In genomic region chr6:154960299-154960796, GRCh38 we compare ENCODE assay signal across 19 cellular contexts. TPM values are rescaled to one million over a fixed set of nuclear protein-coding genes. Genes with fewer than 3 reads are reported as not detected.
DNase-seq lines count a peak whose midpoint lies in the region; ATAC-seq and TF ChIP-seq lines count a peak whose summit lies in the region.
"Had no signal": no experiment of that assay in that cellular context is flagged by ENCODE, and none has a peak within 500 bp of the region (broad histone marks: within the 10 kb centered on the region; RNA-seq: fewer than 3 reads in every experiment).

No MANE protein-coding gene starts in this region.

- H3K4me1 ChIP-seq in tibial artery (peaks cover 0 to 10% (median 0%) of the 10 kb centered on the region in 4 donors), gastroesophageal sphincter (no peaks in the 10 kb centered on the region)
- H3K4me1 ChIP-seq: body of pancreas, vagina had no signal

- H3K36me3 ChIP-seq in tibial artery (peaks cover 0 to 11% (median 7%) of the 10 kb centered on the region in 3 donors), gastroesophageal sphincter (peaks cover 0 to 50% of the 10 kb centered on the region in 2 donors)
- H3K36me3 ChIP-seq: neutrophil, vagina had no signal

- no peak for TF ChIP-seq POLR2A in gastroesophageal sphincter (IDR thresholded peaks at IDR 0.05)

- WGBS in gastroesophageal sphincter (ENCODE audit: low coverage in 1 of 2), 2 donors: 92 to 96% methylated on average over 4 to 9 of the region's 10 CpGs

- ATAC-seq in WTC11 (no peak), GM18870 (IDR thresholded peaks at IDR 0.05; ENCODE audit: unreplicated experiment) (no peak), gastroesophageal sphincter (no peak)
- ATAC-seq: body of pancreas had no signal

- H3K27ac Mint-ChIP-seq in WTC11: no peak overlapping the region; the same call in 1 of the 2 replicates
- H3K27ac Mint-ChIP-seq: activated naive CD8-positive, alpha-beta T cell treated with anti-CD3 and anti-CD28 coated beads for 36 hours; activated T-helper 1 cell treated with anti-CD3 and anti-CD28 coated beads, Interleukin-12 subunit alpha, Interleukin-12 subunit beta, Interleukin-2, Interleukin-4 antibody, amounts not matched to agents 30 ng/mL and 10 ng/mL and 1 ng/mL, durations not matched to agents 14 hours and 24 hours and 36 hours had no signal

- H3K4me3 ChIP-seq in tibial artery: no peak overlapping the region
- H3K4me3 ChIP-seq in gastroesophageal sphincter: no peak overlapping the region
- H3K4me3 ChIP-seq: body of pancreas, vagina had no signal

- H3K4me3 Mint-ChIP-seq in WTC11: no peak overlapping the region
- H3K4me3 Mint-ChIP-seq: activated naive CD8-positive, alpha-beta T cell treated with anti-CD3 and anti-CD28 coated beads for 36 hours; activated T-helper 1 cell treated with anti-CD3 and anti-CD28 coated beads, Interleukin-12 subunit alpha, Interleukin-12 subunit beta, Interleukin-2, Interleukin-4 antibody, amounts not matched to agents 30 ng/mL and 10 ng/mL and 1 ng/mL, durations not matched to agents 14 hours and 24 hours and 36 hours had no signal

- POLR2A ChIA-PET in WTC11 (lab: Charles Lee): no interaction called here

- no peaks in the 10 kb centered on the region for H3K9me3 Mint-ChIP-seq in WTC11
- H3K9me3 Mint-ChIP-seq: activated naive CD8-positive, alpha-beta T cell treated with anti-CD3 and anti-CD28 coated beads for 36 hours; activated T-helper 1 cell treated with anti-CD3 and anti-CD28 coated beads, Interleukin-12 subunit alpha, Interleukin-12 subunit beta, Interleukin-2, Interleukin-4 antibody, amounts not matched to agents 30 ng/mL and 10 ng/mL and 1 ng/mL, durations not matched to agents 14 hours and 24 hours and 36 hours had no signal

- H3K36me3 Mint-ChIP-seq in WTC11: peaks cover 2% of the 10 kb centered on the region

- no peak overlapping the region for H3K27ac ChIP-seq in tibial artery
- H3K27ac ChIP-seq in gastroesophageal sphincter: no peak overlapping the region
- H3K27ac ChIP-seq: body of pancreas, HL-60, neutrophil, vagina had no signal

- no peak for TF ChIP-seq CTCF in WTC11 (IDR thresholded peaks at IDR 0.05)
- no peak for TF ChIP-seq CTCF in tibial artery (IDR thresholded peaks at IDR 0.05)
- no peak for TF ChIP-seq CTCF in gastroesophageal sphincter (IDR thresholded peaks at IDR 0.05)

- H3K27me3 Mint-ChIP-seq in WTC11 (ENCODE audit: low read depth): no peaks in the 10 kb centered on the region
- H3K27me3 Mint-ChIP-seq: activated naive CD8-positive, alpha-beta T cell treated with anti-CD3 and anti-CD28 coated beads for 36 hours had no signal

- H3K9me3 ChIP-seq in tibial artery (no peaks in the 10 kb centered on the region), gastroesophageal sphincter (no peaks in the 10 kb centered on the region)
- H3K9me3 ChIP-seq: body of pancreas, neutrophil, vagina had no signal

- no peaks in the 10 kb centered on the region for H3K27me3 ChIP-seq in tibial artery
- H3K27me3 ChIP-seq in gastroesophageal sphincter: no peaks in the 10 kb centered on the region
- H3K27me3 ChIP-seq: body of pancreas, neutrophil, vagina had no signal

- intact Hi-C loops in tibial artery (cut with DNase I; ENCODE audit: low total_unique reads): no loop called here

- CTCF ChIA-PET in WTC11 (lab: Charles Lee): interaction anchor here (1.5 kb wide), 1 partner anchor 92 kb away, joined by 3 read pairs; no protein-coding TSS in a partner anchor

- DNase-seq in NCI-H82 (lab: John Stamatoyannopoulos, UW): peak; percentile 43
- no peak for DNase-seq in NCI-H82 treated with DMSO at 0.1 percent for 48 hours (lab: John Stamatoyannopoulos, UW; ENCODE audit: unreplicated experiment)
- no peak for DNase-seq in WTC11 (ENCODE audit: low spot score)
- peak; percentile 51 for DNase-seq in kidney tubule cell (ENCODE audit: low spot score)
- DNase-seq in tibial artery: peak; percentile 25 to 32
- no peak for DNase-seq in NCI-H69 (lab: John Stamatoyannopoulos, UW)
- DNase-seq: activated CD4-positive, alpha-beta T cell treated with anti-CD3 and anti-CD28 coated beads for 4 hours; activated naive CD8-positive, alpha-beta T cell treated with anti-CD3 and anti-CD28 coated beads for 36 hours; cortex of kidney; NCI-H1694; NCI-H446 treated with DMSO at 0.1 percent for 48 hours; retina had no signal

- H3K4me1 Mint-ChIP-seq in WTC11: peaks cover 14% of the 10 kb centered on the region
- H3K4me1 Mint-ChIP-seq: activated naive CD8-positive, alpha-beta T cell treated with anti-CD3 and anti-CD28 coated beads for 36 hours had no signal

- no peak for TF ChIP-seq EP300 in gastroesophageal sphincter (IDR thresholded peaks at IDR 0.05)

TF ChIP-seq in WTC11, 78 proteins besides CTCF, POLR2A, EP300 and RAD21:
- TF ChIP-seq FOXJ3 (CRISPR knock-in tag; IDR thresholded peaks at IDR 0.05; ENCODE audit: borderline replicate concordance) (no peak), GTF2I (CRISPR knock-in tag; conservative IDR thresholded peaks at IDR 0.05) (no peak), GABPB1 (CRISPR knock-in tag; IDR thresholded peaks at IDR 0.05) (peak; percentile 38; the same call in 1 of the 2 replicates), TCF7 (CRISPR knock-in tag; IDR thresholded peaks at IDR 0.05; ENCODE audit: low read depth) (no peak), PREB (CRISPR knock-in tag; IDR thresholded peaks at IDR 0.05; ENCODE audit: borderline replicate concordance) (peak; percentile 25; the same call in 1 of the 2 replicates)

RNA-seq across cellular contexts. Expression of gene TIAM2, which starts 34.8 kb away (rescaled TPM):
- total RNA-seq in WTC11 (2021) (15.1 to 19.2 TPM (median 16.9 TPM) in 3 replicates), gastroesophageal sphincter (10 to 100 TPM in 3 of 4 donors, 1 to 10 TPM in 1; 6.3 to 22.6 (median 14.2) TPM)

Comparison
In these comparisons a context has a peak if more than half of its experiments do, and no peak if none do; other contexts are left out.
1. DNase-seq: peak in NCI-H82 (single experiment), kidney tubule cell (single experiment) and tibial artery (2 of 2); none in NCI-H82 treated with DMSO at 0.1 percent for 48 hours (single experiment), WTC11 (single experiment) and NCI-H69 (single experiment).